Comparison of ENCODE assay signal across 20 cellular contexts in the genomic region with DNA sequence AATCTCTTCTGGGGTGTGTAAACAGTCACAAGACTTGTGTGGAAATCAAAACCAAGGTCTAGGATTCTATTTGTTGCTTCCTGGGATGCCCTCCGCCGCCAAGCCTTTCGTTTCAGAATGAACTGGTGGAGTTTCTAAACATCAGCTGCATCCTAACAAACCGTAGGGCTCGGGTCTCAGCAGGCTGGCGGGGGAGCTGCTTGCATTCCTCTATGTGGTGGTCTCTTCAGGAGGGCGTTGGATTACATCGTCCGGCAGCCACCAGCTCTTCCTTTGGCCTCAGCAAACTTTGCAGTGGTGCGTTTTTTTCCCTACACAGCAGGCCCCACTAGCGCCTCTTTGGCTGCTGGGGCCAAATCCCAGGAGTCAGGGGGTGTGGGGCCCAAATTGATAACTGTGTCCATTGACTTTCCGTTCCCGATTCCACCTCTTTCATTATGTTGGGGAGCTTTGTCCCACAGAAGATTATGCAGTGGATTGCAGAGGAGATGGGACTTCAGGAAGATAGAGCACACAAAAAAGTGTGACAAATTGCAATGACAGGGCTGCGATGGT.
"Had no signal": no experiment of that assay in that cellular context is flagged by ENCODE, and none has a peak within 500 bp of the region (broad histone marks: within the 10 kb centered on the region; RNA-seq: fewer than 3 reads in every experiment).

No MANE protein-coding gene starts in this region.

- H3K36me3 Mint-ChIP-seq: natural killer cell, T-cell had no signal

- ATAC-seq: activated CD8-positive, alpha-beta T cell treated with anti-CD3 and anti-CD28 coated beads, Interleukin-2, amount 10 ng/mL, durations not matched to agents 7 days and 5 days; activated naive CD4-positive, alpha-beta T cell treated with anti-CD3 and anti-CD28 coated beads, Interleukin-2, amount 50 U/mL, for 72 hours; heart right ventricle; natural killer cell; T-cell had no signal

- H3K9me3 Mint-ChIP-seq: natural killer cell had no signal

- H3K27ac Mint-ChIP-seq: activated CD8-positive, alpha-beta T cell treated with anti-CD3 and anti-CD28 coated beads, Interleukin-2, amount 10 ng/mL, durations not matched to agents 7 days and 5 days; activated naive CD4-positive, alpha-beta T cell treated with anti-CD3 and anti-CD28 coated beads, Interleukin-2, amount 50 U/mL, for 72 hours; natural killer cell; T-cell; T-helper 2 cell treated with Interferon-gamma antibody and Interleukin-4, amounts not matched to agents 5 μg/mL and 100 μg/mL, for 36 hours had no signal

- DNase-seq: activated CD4-positive, alpha-beta T cell treated with anti-CD3 and anti-CD28 coated beads for 1 hour; activated CD4-positive, alpha-beta T cell treated with anti-CD3 and anti-CD28 coated beads, Interleukin-2, amount 50 U/mL, for 1 hour; activated CD8-positive, alpha-beta T cell treated with anti-CD3 and anti-CD28 coated beads, Interleukin-2, amount 10 ng/mL, durations not matched to agents 7 days and 5 days; aorta; central memory CD4-positive, alpha-beta T cell; dorsolateral prefrontal cortex; heart right ventricle; kidney glomerular epithelial cell; left ventricle myocardium inferior; midbrain; natural killer cell; posterior cingulate gyrus; spleen; stimulated activated CD4-positive, alpha-beta T cell treated with anti-CD3 and anti-CD28 coated beads, Interleukin-4, amount 100 ng/mL, for 24 hours; stimulated activated naive CD4-positive, alpha-beta T cell treated with Interleukin-2 at 50 U/mL for 16 hours; T-cell; upper lobe of left lung; WERI-Rb-1 had no signal

- H3K4me1 Mint-ChIP-seq: natural killer cell had no signal

- H3K4me3 Mint-ChIP-seq: activated CD8-positive, alpha-beta T cell treated with anti-CD3 and anti-CD28 coated beads, Interleukin-2, amount 10 ng/mL, durations not matched to agents 7 days and 5 days; natural killer cell; T-cell; T-helper 2 cell treated with Interferon-gamma antibody and Interleukin-4, amounts not matched to agents 5 μg/mL and 100 μg/mL, for 36 hours had no signal
